In the genomic region with DNA sequence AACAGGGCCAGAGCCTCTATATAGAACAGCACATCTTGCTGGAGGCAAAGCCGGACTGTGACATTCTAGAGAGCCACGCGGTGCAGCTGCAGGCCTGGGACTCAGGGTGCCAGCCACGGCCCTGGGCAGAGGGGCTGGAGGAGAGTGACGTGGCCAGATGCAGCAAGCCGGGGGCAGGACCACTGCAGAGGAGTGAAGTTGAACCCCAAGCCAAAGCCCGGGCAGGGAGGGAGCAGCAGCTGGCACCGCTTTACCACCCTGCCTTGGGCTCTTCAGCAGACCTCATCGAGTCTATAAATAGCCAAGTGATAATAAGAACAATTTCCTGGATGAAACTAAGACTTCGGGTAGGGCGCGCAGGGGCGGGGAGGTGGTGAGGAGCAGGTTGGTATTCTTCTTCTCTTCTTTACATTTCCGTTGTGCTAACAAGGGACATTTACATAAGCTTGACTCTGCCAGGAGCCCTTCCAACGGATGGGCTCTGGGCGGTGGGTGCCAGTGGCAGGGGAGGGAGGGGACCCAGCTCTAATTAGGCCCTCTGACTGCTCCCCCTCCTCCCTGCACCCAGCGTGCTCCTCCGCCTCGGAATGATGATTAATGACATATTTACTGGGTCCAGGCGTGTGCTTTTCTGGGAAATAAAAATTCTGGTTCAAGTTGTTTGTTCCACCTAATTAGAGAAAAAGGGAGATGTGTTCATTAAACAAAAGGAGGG, we compare ENCODE assay signal across 8 cellular contexts.
A peak's percentile ranks its signal among the peaks of the same experiment; 100 is the strongest.
DNase-seq lines count a peak whose midpoint lies in the region; ATAC-seq, FAIRE-seq and TF ChIP-seq lines count a peak whose summit lies in the region.

No MANE protein-coding gene starts in this region.

- H3K4me1 ChIP-seq in RWPE2 (ENCODE audit: insufficient read depth, poor library complexity, severe bottlenecking) (no peaks in the 10 kb centered on the region), lower lobe of right lung (peaks cover 45% of the 10 kb centered on the region)

- DNase-seq in DMS153 treated with DMSO at 0.1 percent for 48 hours (lab: John Stamatoyannopoulos, UW; ENCODE audit: unreplicated experiment) = peak; percentile 41
- DNase-seq in RWPE2 (ENCODE audit: low spot score) = no peak
- DNase-seq in lower lobe of right lung = no peak
- DNase-seq in AML-193 (lab: John Stamatoyannopoulos, UW) = no peak
- DNase-seq in stimulated activated naive CD4-positive, alpha-beta T cell treated with Interleukin-2 at 50 U/mL for 16 hours (lab: John Stamatoyannopoulos, UW) = no peak
- DNase-seq in D721Med (ENCODE audit: insufficient read length, low spot score) = no peak

- no peak overlapping the region for H3K27ac ChIP-seq in RWPE2 (ENCODE audit: poor library complexity, severe bottlenecking)
- H3K27ac ChIP-seq in lower lobe of right lung = peak overlapping the region; percentile 34

- H3K36me3 ChIP-seq in RWPE2 (ENCODE audit: low read depth) (no peaks in the 10 kb centered on the region), lower lobe of right lung (no peaks in the 10 kb centered on the region)

- intact Hi-C loops in lower lobe of right lung (cut with DNase I) = no loop called here

- H3K9me3 ChIP-seq in RWPE2 (ENCODE audit: severe bottlenecking) (no peaks in the 10 kb centered on the region), lower lobe of right lung (no peaks in the 10 kb centered on the region)

- H3K4me3 ChIP-seq in RWPE2 (ENCODE audit: severe bottlenecking) = no peak overlapping the region
- no peak overlapping the region for H3K4me3 ChIP-seq in lower lobe of right lung

- no peak for TF ChIP-seq CTCF in RWPE2 (IDR thresholded peaks at IDR 0.05; ENCODE audit: poor library complexity, severe bottlenecking)
- TF ChIP-seq CTCF in lower lobe of right lung (IDR thresholded peaks at IDR 0.05) = no peak
- TF ChIP-seq CTCF in D721Med (IDR thresholded peaks at IDR 0.05; ENCODE audit: insufficient read depth, missing control alignments) = no peak

- peak; percentile 83 for ATAC-seq in GM19395 (IDR thresholded peaks at IDR 0.05; ENCODE audit: unreplicated experiment)
- peak; percentile 91 for ATAC-seq in HG03378 (IDR thresholded peaks at IDR 0.05; ENCODE audit: unreplicated experiment)
- ATAC-seq in RWPE2 (ENCODE audit: low read depth) = peak; percentile 30; the same call in 2 of the 3 replicates
- ATAC-seq in lower lobe of right lung = peak in 1 of 2 donors; percentile 15

- FAIRE-seq in D721Med (lab: Jason Lieb, UNC) = no peak

- H3K27me3 ChIP-seq in RWPE2 (ENCODE audit: insufficient read depth, poor library complexity, severe bottlenecking) (peaks cover 3% of the 10 kb centered on the region), lower lobe of right lung (ENCODE audit: low read depth) (no peaks in the 10 kb centered on the region)
